8 cellular contexts compared by ENCODE assay signal in the genomic region with DNA sequence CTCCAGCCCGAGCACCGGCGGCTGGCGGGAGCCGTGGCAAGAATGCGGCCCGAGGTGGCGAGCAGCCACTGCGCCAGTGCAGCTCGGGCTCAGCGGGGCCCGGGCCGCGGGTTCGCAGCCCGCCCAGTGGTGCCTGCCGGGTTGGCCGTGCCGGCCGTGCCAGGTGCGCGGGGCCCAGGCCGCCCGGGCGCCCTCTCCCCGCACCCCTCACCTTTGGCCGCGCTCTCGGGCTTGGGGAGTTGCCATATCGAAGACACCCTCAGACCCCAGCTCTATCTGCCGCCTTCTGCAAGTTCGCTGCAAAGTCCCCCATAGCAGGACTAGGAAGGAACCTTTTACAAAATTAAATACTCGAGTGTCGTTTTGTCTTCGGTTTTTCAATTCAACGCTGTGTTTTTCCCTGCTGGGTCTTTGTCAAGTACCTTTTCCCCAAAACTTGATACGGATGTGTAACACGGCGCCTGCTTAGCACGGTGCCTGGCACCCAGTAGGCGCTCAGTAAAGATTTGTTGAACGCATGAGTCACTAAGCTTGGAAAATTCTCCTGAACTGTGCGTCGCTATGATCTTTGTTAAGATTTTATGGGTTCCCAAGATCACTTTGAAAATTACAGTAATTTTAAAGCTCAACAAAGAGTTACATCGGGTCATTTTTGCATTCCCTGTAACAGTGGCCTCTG. TPM values are rescaled to one million over a fixed set of nuclear protein-coding genes. Genes with fewer than 3 reads are reported as not detected.
DNase-seq lines count a peak whose midpoint lies in the region; ATAC-seq, FAIRE-seq and TF ChIP-seq lines count a peak whose summit lies in the region.

No MANE protein-coding gene starts in this region.

- H3K4me1 Mint-ChIP-seq in stimulated activated memory B cell treated with anti-CD40 and anti-IgM and Interleukin-4, amounts not matched to agents 10 μg/mL and 1 μg/mL and 100 μg/mL, for 72 hours: peaks cover 9% of the 10 kb centered on the region

- H3K9me3 Mint-ChIP-seq in stimulated activated memory B cell treated with anti-CD40 and anti-IgM and Interleukin-4, amounts not matched to agents 10 μg/mL and 1 μg/mL and 100 μg/mL, for 72 hours: no peaks in the 10 kb centered on the region

- H3K27ac Mint-ChIP-seq in stimulated activated memory B cell treated with anti-CD40 and anti-IgM and Interleukin-4, amounts not matched to agents 10 μg/mL and 1 μg/mL and 100 μg/mL, for 72 hours: peak overlapping the region; percentile 94

- no peak for FAIRE-seq in GM12892 (lab: Jason Lieb, UNC)

- no peaks in the 10 kb centered on the region for H3K27me3 Mint-ChIP-seq in stimulated activated memory B cell treated with anti-CD40 and anti-IgM and Interleukin-4, amounts not matched to agents 10 μg/mL and 1 μg/mL and 100 μg/mL, for 72 hours

- peak; percentile 19 for ATAC-seq in HG03520 (IDR thresholded peaks at IDR 0.05; ENCODE audit: unreplicated experiment)
- ATAC-seq in stimulated activated memory B cell treated with anti-CD40 and anti-IgM and Interleukin-4, amounts not matched to agents 10 μg/mL and 1 μg/mL and 100 μg/mL, for 72 hours: peak; percentile 64
- ATAC-seq in GM18867 (IDR thresholded peaks at IDR 0.05; ENCODE audit: unreplicated experiment): no peak

- peak overlapping the region; percentile 97 for H3K4me3 Mint-ChIP-seq in stimulated activated memory B cell treated with anti-CD40 and anti-IgM and Interleukin-4, amounts not matched to agents 10 μg/mL and 1 μg/mL and 100 μg/mL, for 72 hours

- no peaks in the 10 kb centered on the region for H3K36me3 Mint-ChIP-seq in stimulated activated memory B cell treated with anti-CD40 and anti-IgM and Interleukin-4, amounts not matched to agents 10 μg/mL and 1 μg/mL and 100 μg/mL, for 72 hours

- DNase-seq in GM12892 (ENCODE audit: insufficient read length) (peak; percentile 36), amniotic epithelial cell (ENCODE audit: low read depth) (peak; percentile 24), iPS-NIHi11 (ENCODE audit: low spot score) (peak; percentile 76), mucosa of gallbladder (ENCODE audit: low spot score) (no peak)
- DNase-seq in stimulated activated CD4-positive, alpha-beta T cell treated with anti-CD3 and anti-CD28 coated beads, Interleukin-1b, Interleukin-23, amount 100 ng/mL, for 48 hours: no peak

- TF ChIP-seq POLR2A in GM12892 (IDR thresholded peaks at IDR 0.05; ENCODE audit: low read depth, low read length): no peak

RNA-seq across cellular contexts. Expression of a gene that starts 0.7 kb away (rescaled TPM):
- 18.6 TPM for polyA plus RNA-seq in GM12892 (2012; ENCODE audit: missing spikeins)
- 52.2 TPM for total RNA-seq in mucosa of gallbladder

RNA-seq across cellular contexts. Expression of a gene that starts 0.9 kb away (rescaled TPM):
- 8.5 TPM for polyA plus RNA-seq in GM12892 (2012; ENCODE audit: missing spikeins)
- total RNA-seq in mucosa of gallbladder: 63.8 TPM

Comparison
In these comparisons a context has a peak if more than half of its experiments do, and no peak if none do; other contexts are left out.
1. DNase-seq: peak in GM12892 (single experiment), amniotic epithelial cell (single experiment) and iPS-NIHi11 (single experiment); none in mucosa of gallbladder (single experiment) and stimulated activated CD4-positive, alpha-beta T cell treated with anti-CD3 and anti-CD28 coated beads, Interleukin-1b, Interleukin-23, amount 100 ng/mL, for 48 hours (single experiment).